ENCODE assay signal across 12 cellular contexts in the genomic region with DNA sequence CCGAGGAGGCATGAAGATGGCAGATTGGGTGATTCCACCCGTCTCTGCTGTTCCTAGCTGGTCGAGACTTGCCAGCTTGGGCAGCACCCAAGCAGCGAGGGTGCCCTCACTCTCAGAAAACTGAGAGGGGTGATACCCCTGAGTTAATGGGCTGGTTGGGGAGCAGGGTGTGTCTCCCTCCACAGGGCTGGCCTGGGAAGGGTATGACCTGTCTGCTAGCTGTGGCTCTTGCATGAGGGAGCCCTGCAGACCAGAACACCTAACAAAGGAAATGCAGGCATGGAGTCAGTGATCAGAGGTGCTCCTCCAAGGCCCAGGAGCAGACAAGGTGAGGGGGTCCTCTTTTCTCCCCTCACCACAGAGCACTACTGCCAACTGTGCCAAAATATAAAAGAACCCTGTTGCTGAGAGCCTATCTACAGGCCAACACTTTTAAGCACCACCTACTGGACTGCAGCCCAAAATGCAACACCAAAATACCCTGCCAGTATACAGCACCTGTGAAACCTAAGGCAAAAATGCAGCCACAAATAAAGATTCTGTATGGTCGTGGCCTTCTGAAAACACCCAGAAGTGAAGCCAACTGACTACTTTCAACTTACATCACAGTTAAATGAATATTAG. TPM values are rescaled to one million over a fixed set of nuclear protein-coding genes. Genes with fewer than 3 reads are reported as not detected.
DNase-seq lines count a peak whose midpoint lies in the region; ATAC-seq, FAIRE-seq and TF ChIP-seq lines count a peak whose summit lies in the region.
"Had no signal": no experiment of that assay in that cellular context is flagged by ENCODE, and none has a peak within 500 bp of the region (broad histone marks: within the 10 kb centered on the region; RNA-seq: fewer than 3 reads in every experiment).

No MANE protein-coding gene starts in this region.

- no peak for ATAC-seq in left cardiac atrium
- peak; percentile 70 for ATAC-seq in HG03103 (IDR thresholded peaks at IDR 0.05; ENCODE audit: low read depth, unreplicated experiment)
- ATAC-seq in GM12878 = peak; percentile 83
- no peak for ATAC-seq in HG03108 (IDR thresholded peaks at IDR 0.05; ENCODE audit: unreplicated experiment)

- DNase-seq in cardiac muscle cell (ENCODE audit: low read depth in 1 of 2, low spot score in 1 of 2) = no peak
- DNase-seq in left cardiac atrium = no peak
- DNase-seq in GM12878 (ENCODE audit: low read depth, low spot score) = no peak
- peak; percentile 20 to 31 for DNase-seq in thyroid gland
- DNase-seq in uterus = no peak
- no peak for DNase-seq in dorsolateral prefrontal cortex
- DNase-seq: T-helper 9 cell had no signal

- H2AFZ ChIP-seq in GM12878 (ENCODE audit: control insufficient read depth, low read depth, low read length) = no peak overlapping the region

- 27% methylated on average over 5 of the region's 5 CpGs for WGBS in GM12878 (ENCODE audit: insufficient coverage, insufficient replicate concordance, low lambda C conversion rate, missing lambda C conversion rate)
- 83 to 87% methylated on average over 4 to 5 of the region's 5 CpGs for WGBS in thyroid gland, 2 donors

- SMC1A ChIA-PET in GM12878 (lab: Charles Lee; ENCODE audit: uncharacterized antibody, unreplicated experiment) = no interaction called here

- peak; percentile 31; the same call in 1 of the 2 replicates for TF ChIP-seq RAD21 in GM12878 (IDR thresholded peaks at IDR 0.05; ENCODE audit: insufficient read depth, low read depth, low read length)

- no peak overlapping the region for H3K4me2 ChIP-seq in GM12878 (ENCODE audit: control insufficient read depth, insufficient read depth)
- H3K4me2 ChIP-seq: BLaER1 treated with 17β-estradiol and CSF1 and Interleukin-3, amounts not matched to agents 10 nM and 100 nM had no signal

- H3K79me2 ChIP-seq in GM12878 (ENCODE audit: control insufficient read depth, insufficient read depth, low read length) = no peaks in the 10 kb centered on the region

- TF ChIP-seq CTCF in cardiac muscle cell (IDR thresholded peaks at IDR 0.05; ENCODE audit: low read depth, low read length) = peak; percentile 13
- peak; percentile 30 to 35 (median 33); a peak in 4 of 6 replicates for TF ChIP-seq CTCF in GM12878 (IDR thresholded peaks at IDR 0.05 in 2 of 3, conservative IDR thresholded peaks at IDR 0.05 in 1 of 3; ENCODE audit: control insufficient read depth in 2 of 3, extremely low read depth in 1 of 3, insufficient read depth in 1 of 3, low read depth in 3 of 3, low read length in 3 of 3)
- peak in 1 of 6 experiments; percentile 12 for TF ChIP-seq CTCF in thyroid gland (IDR thresholded peaks at IDR 0.05)
- TF ChIP-seq CTCF in uterus (IDR thresholded peaks at IDR 0.05) = no peak
- TF ChIP-seq CTCF in dorsolateral prefrontal cortex (IDR thresholded peaks at IDR 0.05 in 54 of 56, conservative IDR thresholded peaks at IDR 0.05 in 2 of 56; ENCODE audit: low read depth in 1 of 56, partially characterized antibody in 56 of 56) = no peak

- no peak for TF ChIP-seq EP300 in GM12878 (IDR thresholded peaks at IDR 0.05; ENCODE audit: borderline replicate concordance in 1 of 2, control insufficient read depth in 1 of 2, low read depth in 2 of 2, low read length in 2 of 2)

- H3K4me1 ChIP-seq in cardiac muscle cell (ENCODE audit: low read depth) = no peaks in the 10 kb centered on the region
- no peaks in the 10 kb centered on the region for H3K4me1 ChIP-seq in GM12878 (ENCODE audit: control insufficient read depth, insufficient read depth, low read length)
- H3K4me1 ChIP-seq in thyroid gland = no peaks in the 10 kb centered on the region
- no peaks in the 10 kb centered on the region for H3K4me1 ChIP-seq in uterus
- H3K4me1 ChIP-seq: BLaER1 treated with 17β-estradiol and CSF1 and Interleukin-3, amounts not matched to agents 10 nM and 100 nM had no signal

- intact Hi-C loops in left cardiac atrium (cut with DNase I) (no loop called here), GM12878 (cut with micrococcal nuclease; ENCODE audit: unreplicated experiment) (no loop called here), thyroid gland (cut with DNase I) (no loop called here), uterus (cut with DNase I; ENCODE audit: low total_unique reads) (no loop called here), dorsolateral prefrontal cortex (cut with DNase I) (no loop called here)

- no peaks in the 10 kb centered on the region for H4K20me1 ChIP-seq in GM12878 (ENCODE audit: control insufficient read depth, insufficient read depth)
- H4K20me1 ChIP-seq: BLaER1 treated with 17β-estradiol and CSF1 and Interleukin-3, amounts not matched to agents 10 nM and 100 nM had no signal

- RAD21 ChIA-PET in GM12878 (lab: Charles Lee; ENCODE audit: unreplicated experiment) = no interaction called here

- H3K4me3 ChIP-seq in cardiac muscle cell = no peak overlapping the region
- no peak overlapping the region for H3K4me3 ChIP-seq in GM12878
- no peak overlapping the region for H3K4me3 ChIP-seq in thyroid gland (replicated peaks in 1 of 3)
- no peak overlapping the region for H3K4me3 ChIP-seq in uterus
- H3K4me3 ChIP-seq in dorsolateral prefrontal cortex = no peak overlapping the region
- H3K4me3 ChIP-seq: BLaER1 treated with 17β-estradiol and CSF1 and Interleukin-3, amounts not matched to agents 10 nM and 100 nM had no signal

- no peak overlapping the region for H3K9ac ChIP-seq in GM12878 (ENCODE audit: control insufficient read depth, insufficient read depth, low read length)
- H3K9ac ChIP-seq: BLaER1 treated with 17β-estradiol and CSF1 and Interleukin-3, amounts not matched to agents 10 nM and 100 nM had no signal

- H3K27me3 ChIP-seq in cardiac muscle cell (no peaks in the 10 kb centered on the region), GM12878 (replicated peaks in 1 of 2; ENCODE audit: control insufficient read depth in 2 of 2, insufficient read depth in 2 of 2, low read length in 1 of 2) (no peaks in the 10 kb centered on the region; a peak in 1 of 4 replicates), thyroid gland (no peaks in the 10 kb centered on the region), uterus (no peaks in the 10 kb centered on the region), dorsolateral prefrontal cortex (no peaks in the 10 kb centered on the region)
- H3K27me3 ChIP-seq: BLaER1 treated with 17β-estradiol and CSF1 and Interleukin-3, amounts not matched to agents 10 nM and 100 nM had no signal

- peak; percentile 66 for FAIRE-seq in GM12878 (lab: Jason Lieb, UNC)
- FAIRE-seq: islet of Langerhans had no signal

- CTCF ChIA-PET in GM12878 (lab: Yijun Ruan, JAX) = interaction anchor here (0.7 to 1.5 kb wide), 3 partner anchors 12 to 67 kb away, joined by 3 to 5 read pairs (median 3); no protein-coding TSS in a partner anchor

- in situ Hi-C loops in GM12878 (cut with MboI) = no loop called here

- no peak overlapping the region for H3K27ac ChIP-seq in cardiac muscle cell
- no peak overlapping the region for H3K27ac ChIP-seq in GM12878 (ENCODE audit: control insufficient read depth, insufficient read depth)
- H3K27ac ChIP-seq in thyroid gland = no peak overlapping the region
- H3K27ac ChIP-seq in uterus = no peak overlapping the region
- H3K27ac ChIP-seq in dorsolateral prefrontal cortex = no peak overlapping the region
- H3K27ac ChIP-seq: BLaER1 treated with 17β-estradiol and CSF1 and Interleukin-3, amounts not matched to agents 10 nM and 100 nM had no signal

- POLR2A ChIA-PET in GM12878 (lab: Charles Lee) = no interaction called here

- H3K9me3 ChIP-seq in cardiac muscle cell (ENCODE audit: low read depth) (no peaks in the 10 kb centered on the region), GM12878 (replicated peaks; ENCODE audit: control insufficient read depth, insufficient read depth, low read length) (no peaks in the 10 kb centered on the region), thyroid gland (no peaks in the 10 kb centered on the region), uterus (no peaks in the 10 kb centered on the region)

- no TSS peak for BruUV-seq in GM12878 (replicated peaks; lab: Mats Ljungman, UMichigan)

- H3K36me3 ChIP-seq in cardiac muscle cell = no peaks in the 10 kb centered on the region
- H3K36me3 ChIP-seq in GM12878 (ENCODE audit: control insufficient read depth in 2 of 2, insufficient read depth in 2 of 2, low read length in 1 of 2) = no peaks in the 10 kb centered on the region
- no peaks in the 10 kb centered on the region for H3K36me3 ChIP-seq in thyroid gland
- no peaks in the 10 kb centered on the region for H3K36me3 ChIP-seq in uterus
- H3K36me3 ChIP-seq: BLaER1 treated with 17β-estradiol and CSF1 and Interleukin-3, amounts not matched to agents 10 nM and 100 nM had no signal

- TF ChIP-seq POLR2A in GM12878 (IDR thresholded peaks at IDR 0.05; ENCODE audit: low read depth, low read length) (no peak), thyroid gland (IDR thresholded peaks at IDR 0.05) (no peak), uterus (IDR thresholded peaks at IDR 0.05) (no peak)

RNA-seq across cellular contexts. Expression of a gene that starts 35.8 kb away (rescaled TPM):
- 12.6 and 13.5 TPM in 2 replicates for total RNA-seq in cardiac muscle cell
- polyA plus RNA-seq in cardiac muscle cell = 1.2 and 4.6 TPM in 2 replicates
- total RNA-seq in left cardiac atrium = 10 to 100 TPM; 30.2 to 39.0 TPM
- total RNA-seq in GM12878 (2013; cell fraction: nucleolus; rRNA removed) = 0.50 and 0.51 TPM in 2 replicates
- total RNA-seq in GM12878 (2014; rRNA removed) = under 0.01 and 0.16 TPM in 2 replicates
- total RNA-seq in GM12878 (2014; rRNA removed; fragmentation: Illumina TruSeq; extraction: Trizol) = 0.04 and 0.05 TPM in 2 replicates
- 0.21 and 0.33 TPM in 2 replicates for total RNA-seq in GM12878 (2021)
- polyA plus RNA-seq in GM12878 (2011; ENCODE audit: low read depth) = 0.12 TPM
- polyA plus RNA-seq in GM12878 (2011; rRNA removed) = 0.04 and 0.12 TPM in 2 replicates
- 0.09 and 0.10 TPM in 2 replicates for polyA plus RNA-seq in GM12878 (2011; cell fraction: cytosol; rRNA removed)
- polyA plus RNA-seq in GM12878 (2011; cell fraction: nucleus; rRNA removed) = 0.07 and 0.16 TPM in 2 replicates
- 0.15 TPM in 2 replicates for polyA plus RNA-seq in GM12878 (2012)
- 0.06 and 0.08 TPM in 2 replicates for polyA plus RNA-seq in GM12878 (2014; fragmentation: Illumina TruSeq; extraction: Trizol)
- polyA plus RNA-seq in GM12878 (2014; fragmentation: Nextera tagmentation; extraction: Ambion mirVana) = under 1 TPM in 1 of 2 experiments, not detected in 1; under 0.01 TPM
- 0.03 TPM in 2 replicates for polyA plus RNA-seq in GM12878 (2014; rRNA removed)
- under 1 TPM; 0.10 to 0.19 TPM for polyA plus RNA-seq in GM12878 (2016; fragmentation: Nextera tagmentation; extraction: Ambion mirVana)
- 0.41 and 0.51 TPM in 2 replicates for polyA minus RNA-seq in GM12878 (2011; rRNA and poly(A)+ RNA removed)
- polyA minus RNA-seq in GM12878 (2011; cell fraction: cytosol; rRNA and poly(A)+ RNA removed) = 0.13 TPM in 1 of 2 replicates, not detected in the other
- polyA minus RNA-seq in GM12878 (2011; cell fraction: nucleus; rRNA and poly(A)+ RNA removed) = 0.12 and 0.19 TPM in 2 replicates
- total RNA-seq in thyroid gland = 10 to 100 TPM; 47.2 to 77.4 (median 50.4) TPM
- total RNA-seq in uterus = 10 to 100 TPM in 3 of 4 donors, 1 to 10 TPM in 1; 3.2 to 27.9 (median 16.4) TPM
- 100 to 1,000 TPM in 36 of 120 experiments, 10 to 100 TPM in 84; 46.9 to 128 (median 92.8) TPM for total RNA-seq in dorsolateral prefrontal cortex

RNA-seq across cellular contexts. Expression of a gene that starts 43.3 kb away (rescaled TPM):
- not detected in 2 replicates for total RNA-seq in cardiac muscle cell
- not detected in 2 replicates for polyA plus RNA-seq in cardiac muscle cell
- not detected for total RNA-seq in left cardiac atrium
- total RNA-seq in GM12878 (2013; cell fraction: nucleolus; rRNA removed) = not detected in 2 replicates
- not detected in 2 replicates for total RNA-seq in GM12878 (2014; rRNA removed)
- not detected in 2 replicates for total RNA-seq in GM12878 (2014; rRNA removed; fragmentation: Illumina TruSeq; extraction: Trizol)
- total RNA-seq in GM12878 (2021) = not detected in 2 replicates
- polyA plus RNA-seq in GM12878 (2011; ENCODE audit: low read depth) = not detected
- not detected in 2 replicates for polyA plus RNA-seq in GM12878 (2011; rRNA removed)
- not detected in 2 replicates for polyA plus RNA-seq in GM12878 (2011; cell fraction: cytosol; rRNA removed)
- polyA plus RNA-seq in GM12878 (2011; cell fraction: nucleus; rRNA removed) = not detected in 2 replicates
- polyA plus RNA-seq in GM12878 (2012) = not detected in 2 replicates
- polyA plus RNA-seq in GM12878 (2014; fragmentation: Illumina TruSeq; extraction: Trizol) = 0.04 TPM in 1 of 2 replicates, not detected in the other
- under 1 TPM in 1 of 2 experiments, not detected in 1; 0.18 TPM for polyA plus RNA-seq in GM12878 (2014; fragmentation: Nextera tagmentation; extraction: Ambion mirVana)
- polyA plus RNA-seq in GM12878 (2014; rRNA removed) = not detected in 2 replicates
- not detected for polyA plus RNA-seq in GM12878 (2016; fragmentation: Nextera tagmentation; extraction: Ambion mirVana)
- not detected in 2 replicates for polyA minus RNA-seq in GM12878 (2011; rRNA and poly(A)+ RNA removed)
- not detected in 2 replicates for polyA minus RNA-seq in GM12878 (2011; cell fraction: cytosol; rRNA and poly(A)+ RNA removed)
- not detected in 2 replicates for polyA minus RNA-seq in GM12878 (2011; cell fraction: nucleus; rRNA and poly(A)+ RNA removed)
- not detected for total RNA-seq in thyroid gland
- total RNA-seq in uterus = not detected
- not detected for total RNA-seq in dorsolateral prefrontal cortex
- total RNA-seq: pulmonary artery endothelial cell had no signal

Comparison
In these comparisons a context has a peak if more than half of its experiments do, and no peak if none do; other contexts are left out.
1. DNase-seq: peak in thyroid gland (2 of 2); none in cardiac muscle cell (0 of 2), left cardiac atrium (single experiment), GM12878 (single experiment), uterus (0 of 2) and dorsolateral prefrontal cortex (0 of 10).
2. CTCF ChIP-seq: peak in cardiac muscle cell (single experiment) and GM12878 (3 of 3); none in uterus (0 of 4) and dorsolateral prefrontal cortex (0 of 56).
3. ATAC-seq: peak in HG03103 (single experiment) and GM12878 (single experiment); none in left cardiac atrium (0 of 2) and HG03108 (single experiment).